In the genomic region with DNA sequence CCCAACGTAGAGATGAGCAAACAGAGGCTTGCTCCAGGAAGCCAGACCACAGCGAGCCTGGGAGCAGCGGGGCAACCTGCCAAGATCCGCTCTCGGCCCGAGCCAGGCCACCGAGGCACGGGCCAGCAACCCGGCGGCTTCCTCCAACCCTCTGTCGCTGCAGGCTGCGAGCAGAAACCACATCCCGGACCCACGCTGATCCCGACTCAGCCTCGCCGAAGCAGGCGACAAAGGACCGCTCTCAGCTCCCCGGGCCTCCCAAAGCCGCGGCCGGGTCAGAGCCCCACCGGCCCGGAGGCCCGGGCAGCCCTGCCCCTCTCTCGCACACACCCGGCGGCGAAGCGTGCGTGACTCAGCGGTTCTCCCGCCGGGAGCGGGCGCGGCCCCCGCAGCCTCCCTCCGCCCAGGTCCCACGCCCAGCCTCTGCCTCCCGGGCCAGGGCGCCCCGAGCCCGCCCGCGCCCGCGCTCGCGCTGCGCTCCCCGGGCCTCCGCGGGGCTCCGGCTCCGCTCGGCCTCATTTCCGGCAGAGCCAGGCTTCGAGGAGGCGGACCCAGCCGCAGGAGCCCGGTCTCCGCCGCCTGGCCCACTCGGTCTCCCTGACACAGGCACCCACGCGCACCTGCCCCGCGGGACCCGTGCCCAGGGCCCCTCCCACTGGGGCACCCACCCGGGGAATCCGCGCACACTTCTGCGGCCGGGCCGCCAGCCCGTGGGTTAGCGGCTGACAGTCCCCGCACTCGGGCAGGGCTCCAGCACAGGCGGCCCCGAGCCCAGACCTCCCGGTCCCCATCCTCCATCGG, we compare ENCODE assay signal across 8 cellular contexts. TPM values are rescaled to one million over a fixed set of nuclear protein-coding genes. Genes with fewer than 3 reads are reported as not detected.
DNase-seq lines count a peak whose midpoint lies in the region; ATAC-seq and TF ChIP-seq lines count a peak whose summit lies in the region.

No MANE protein-coding gene starts in this region.

- peaks cover 3% of the 10 kb centered on the region for H3K4me1 Mint-ChIP-seq in progenitor cell of endocrine pancreas (ENCODE audit: low read depth)
- no peaks in the 10 kb centered on the region for H3K4me1 Mint-ChIP-seq in activated T-helper 2 cell treated with anti-CD3 and anti-CD28 coated beads, Interferon-gamma antibody, Interleukin-2, Interleukin-4, amounts not matched to agents 10 μg/mL and 5 μg/mL and 100 μg/mL, durations not matched to agents 14 hours and 24 hours and 36 hours (ENCODE audit: low read depth)

- TF ChIP-seq RAD21 in HCT116 (IDR thresholded peaks at IDR 0.05; ENCODE audit: low read depth), result no peak

- peak overlapping the region; percentile 82 for H3K27ac ChIP-seq in HCT116 (ENCODE audit: low read depth, low read length)

- ATAC-seq in HCT116, result peak; percentile 67
- ATAC-seq in left ventricle myocardium superior, result peak; percentile 79
- ATAC-seq in GM19463 (IDR thresholded peaks at IDR 0.05; ENCODE audit: unreplicated experiment), result no peak

- CTCF ChIA-PET in HCT116 (lab: Charles Lee), result no interaction called here

- TF ChIP-seq CTCF in HCT116 (IDR thresholded peaks at IDR 0.05 in 2 of 3, conservative IDR thresholded peaks at IDR 0.05 in 1 of 3; ENCODE audit: borderline replicate concordance in 1 of 3, insufficient read depth in 1 of 3, low read depth in 2 of 3, low read length in 2 of 3) (no peak), progenitor cell of endocrine pancreas (IDR thresholded peaks at IDR 0.05; ENCODE audit: unreplicated experiment) (no peak)

- DNase-seq in AG08395 (ENCODE audit: low spot score), result peak; percentile 53
- no peak for DNase-seq in HCT116 (ENCODE audit: low read depth, low spot score)
- peak in 51 of 58 donors; percentile 38 to 88 (median 70) for DNase-seq in anterior cingulate cortex (lab: John Stamatoyannopoulos, UW)
- DNase-seq in left ventricle myocardium superior, result peak; percentile 83
- DNase-seq in progenitor cell of endocrine pancreas (ENCODE audit: low spot score, unreplicated experiment), result peak; percentile 23
- no peak for DNase-seq in activated T-helper 2 cell treated with anti-CD3 and anti-CD28 coated beads, Interferon-gamma antibody, Interleukin-2, Interleukin-4, amounts not matched to agents 10 μg/mL and 5 μg/mL and 100 μg/mL, durations not matched to agents 14 hours and 24 hours and 36 hours (ENCODE audit: low spot score)
- DNase-seq in DMS79 (lab: John Stamatoyannopoulos, UW), result no peak

- no peak overlapping the region for H3K27ac Mint-ChIP-seq in progenitor cell of endocrine pancreas
- no peak overlapping the region for H3K27ac Mint-ChIP-seq in activated T-helper 2 cell treated with anti-CD3 and anti-CD28 coated beads, Interferon-gamma antibody, Interleukin-2, Interleukin-4, amounts not matched to agents 10 μg/mL and 5 μg/mL and 100 μg/mL, durations not matched to agents 14 hours and 24 hours and 36 hours

- intact Hi-C loops in HCT116 (cut with micrococcal nuclease), result loop anchor here (5.0 kb wide), 1 partner anchor 77 kb away; no protein-coding TSS in a partner anchor
- intact Hi-C loops in left ventricle myocardium superior (cut with micrococcal nuclease), result no loop called here
- intact Hi-C loops in activated T-helper 2 cell treated with anti-CD3 and anti-CD28 coated beads, Interferon-gamma antibody, Interleukin-2, Interleukin-4, amounts not matched to agents 10 μg/mL and 5 μg/mL and 100 μg/mL, durations not matched to agents 14 hours and 24 hours and 36 hours (cut with micrococcal nuclease), result no loop called here

- H3K9ac ChIP-seq in HCT116 (ENCODE audit: low read length), result peak overlapping the region; percentile 72

- H3K27me3 ChIP-seq in HCT116 (ENCODE audit: insufficient read depth, low read length), result no peaks in the 10 kb centered on the region

- H3K9me2 ChIP-seq in HCT116 (ENCODE audit: insufficient read depth), result no peaks in the 10 kb centered on the region

- no peaks in the 10 kb centered on the region for H3K36me3 Mint-ChIP-seq in progenitor cell of endocrine pancreas (ENCODE audit: insufficient read depth)
- no peaks in the 10 kb centered on the region for H3K36me3 Mint-ChIP-seq in activated T-helper 2 cell treated with anti-CD3 and anti-CD28 coated beads, Interferon-gamma antibody, Interleukin-2, Interleukin-4, amounts not matched to agents 10 μg/mL and 5 μg/mL and 100 μg/mL, durations not matched to agents 14 hours and 24 hours and 36 hours (ENCODE audit: low read depth)

- no peaks in the 10 kb centered on the region for H3K36me3 ChIP-seq in HCT116 (ENCODE audit: control insufficient read depth in 1 of 2, insufficient read depth in 2 of 2, low read length in 2 of 2)

- POLR2A ChIA-PET in HCT116 (lab: Charles Lee), result no interaction called here

- no peaks in the 10 kb centered on the region for H3K9me3 ChIP-seq in HCT116 (ENCODE audit: control insufficient read depth in 1 of 2, insufficient read depth in 1 of 2, low read depth in 1 of 2, low read length in 2 of 2)

- H3K4me1 ChIP-seq in HCT116 (ENCODE audit: control insufficient read depth in 1 of 2, insufficient read depth in 2 of 2, low read length in 2 of 2), result peaks cover 5 to 36% of the 10 kb centered on the region in 2 experiments; a peak in 3 of 4 replicates

- H2AFZ ChIP-seq in HCT116 (ENCODE audit: low read depth, low read length, poor library complexity, severe bottlenecking), result no peak overlapping the region

- peak overlapping the region; percentile 61 for H3K4me3 Mint-ChIP-seq in progenitor cell of endocrine pancreas (ENCODE audit: low read depth)
- H3K4me3 Mint-ChIP-seq in activated T-helper 2 cell treated with anti-CD3 and anti-CD28 coated beads, Interferon-gamma antibody, Interleukin-2, Interleukin-4, amounts not matched to agents 10 μg/mL and 5 μg/mL and 100 μg/mL, durations not matched to agents 14 hours and 24 hours and 36 hours (ENCODE audit: low read depth), result no peak overlapping the region

- H3K4me3 ChIP-seq in HCT116 (replicated peaks in 1 of 2; ENCODE audit: low read depth in 1 of 2, low read length in 2 of 2), result peak overlapping the region; percentile 58 to 73

- RAD21 ChIA-PET in HCT116 (lab: Charles Lee; ENCODE audit: low non-redundant PET in 1 of 2, low total read pairs in 2 of 2, uncharacterized antibody in 2 of 2, unreplicated experiment in 2 of 2), result no interaction called here

- H3K79me2 ChIP-seq in HCT116 (ENCODE audit: insufficient read depth, low read length), result peaks cover 40% of the 10 kb centered on the region

- BruUV-seq in HCT116 (replicated peaks; lab: Mats Ljungman, UMichigan), result no TSS peak

- TF ChIP-seq POLR2A in HCT116 (IDR thresholded peaks at IDR 0.05; ENCODE audit: borderline replicate concordance, extremely low read depth, insufficient read depth, insufficient read length), result no peak

- peaks cover 77% of the 10 kb centered on the region for H3K27me3 Mint-ChIP-seq in progenitor cell of endocrine pancreas
- peaks cover 43% of the 10 kb centered on the region for H3K27me3 Mint-ChIP-seq in activated T-helper 2 cell treated with anti-CD3 and anti-CD28 coated beads, Interferon-gamma antibody, Interleukin-2, Interleukin-4, amounts not matched to agents 10 μg/mL and 5 μg/mL and 100 μg/mL, durations not matched to agents 14 hours and 24 hours and 36 hours (ENCODE audit: low read depth)

- H4K20me1 ChIP-seq in HCT116 (ENCODE audit: insufficient read depth), result no peaks in the 10 kb centered on the region

- H3K4me2 ChIP-seq in HCT116 (ENCODE audit: low read length), result peak overlapping the region; percentile 95

- H3K9me3 Mint-ChIP-seq in progenitor cell of endocrine pancreas (ENCODE audit: low read depth), result no peaks in the 10 kb centered on the region
- H3K9me3 Mint-ChIP-seq in activated T-helper 2 cell treated with anti-CD3 and anti-CD28 coated beads, Interferon-gamma antibody, Interleukin-2, Interleukin-4, amounts not matched to agents 10 μg/mL and 5 μg/mL and 100 μg/mL, durations not matched to agents 14 hours and 24 hours and 36 hours, result no peaks in the 10 kb centered on the region

TF ChIP-seq in HCT116, 20 proteins besides CTCF, POLR2A, EP300 and RAD21:
- peak; percentile 31; the same call in 1 of the 2 replicates for TF ChIP-seq FOSL1 (IDR thresholded peaks at IDR 0.05; ENCODE audit: low read depth)
- TF ChIP-seq POLR2AphosphoS5 (IDR thresholded peaks at IDR 0.05; ENCODE audit: low read depth, low read length), result peak; percentile 65
- TF ChIP-seq SRF (IDR thresholded peaks at IDR 0.05; ENCODE audit: low read depth), result no peak
- TF ChIP-seq, protein P1, sequence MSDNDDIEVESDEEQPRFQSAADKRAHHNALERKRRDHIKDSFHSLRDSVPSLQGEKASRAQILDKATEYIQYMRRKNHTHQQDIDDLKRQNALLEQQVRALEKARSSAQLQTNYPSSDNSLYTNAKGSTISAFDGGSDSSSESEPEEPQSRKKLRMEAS (IDR thresholded peaks at IDR 0.05), result peak; percentile 10; the same call in 1 of the 2 replicates
- peak; percentile 50; the same call in 1 of the 2 replicates for TF ChIP-seq EGR1 (IDR thresholded peaks at IDR 0.05; ENCODE audit: low read depth)
- no peak for TF ChIP-seq CBX3 (IDR thresholded peaks at IDR 0.05; ENCODE audit: low read depth)
- peak; percentile 86 for TF ChIP-seq ZFX (IDR thresholded peaks at IDR 0.05)
TF ChIP-seq in HCT116: peak in this region for 5.

RNA-seq across cellular contexts. Expression of gene PPP2R2C, which starts 1.7 kb away (rescaled TPM):
- total RNA-seq in HCT116 (2021; ENCODE audit: unreplicated experiment) (32.9 TPM), left ventricle myocardium superior (8.6 TPM), progenitor cell of endocrine pancreas (0.19 and 0.29 TPM in 2 replicates)
- polyA plus RNA-seq in HCT116 (2012), result 29.6 and 33.6 TPM in 2 replicates
- not detected in 2 replicates for total RNA-seq in activated T-helper 2 cell treated with anti-CD3 and anti-CD28 coated beads, Interferon-gamma antibody, Interleukin-2, Interleukin-4, amounts not matched to agents 10 μg/mL and 5 μg/mL and 100 μg/mL, durations not matched to agents 14 hours and 24 hours and 36 hours

Comparison
In these comparisons a context has a peak if more than half of its experiments do, and no peak if none do; other contexts are left out.
1. DNase-seq: peak in AG08395 (single experiment), anterior cingulate cortex (51 of 58), left ventricle myocardium superior (single experiment) and progenitor cell of endocrine pancreas (single experiment); none in HCT116 (single experiment), activated T-helper 2 cell treated with anti-CD3 and anti-CD28 coated beads, Interferon-gamma antibody, Interleukin-2, Interleukin-4, amounts not matched to agents 10 μg/mL and 5 μg/mL and 100 μg/mL, durations not matched to agents 14 hours and 24 hours and 36 hours (single experiment) and DMS79 (single experiment).